In genomic region chr4:164027805-164028204, GRCh38 we compare ENCODE assay signal across 34 cellular contexts.
DNase-seq lines count a peak whose midpoint lies in the region; ATAC-seq, FAIRE-seq and TF ChIP-seq lines count a peak whose summit lies in the region.
"Had no signal": no experiment of that assay in that cellular context is flagged by ENCODE, and none has a peak within 500 bp of the region (broad histone marks: within the 10 kb centered on the region; RNA-seq: fewer than 3 reads in every experiment).

No MANE protein-coding gene starts in this region.

- H3K9me3 Mint-ChIP-seq in Caco-2 (ENCODE audit: unreplicated experiment) = peaks cover 17% of the 10 kb centered on the region

- no peak for TF ChIP-seq RAD21 in GM12878 (IDR thresholded peaks at IDR 0.05; ENCODE audit: insufficient read depth, low read depth, low read length)

- no peak for TF ChIP-seq CTCF in GM12878 (IDR thresholded peaks at IDR 0.05 in 2 of 3, conservative IDR thresholded peaks at IDR 0.05 in 1 of 3; ENCODE audit: control insufficient read depth in 2 of 3, extremely low read depth in 1 of 3, insufficient read depth in 1 of 3, low read depth in 3 of 3, low read length in 3 of 3)
- no peak for TF ChIP-seq CTCF in Caco-2 (IDR thresholded peaks at IDR 0.05; ENCODE audit: insufficient read depth in 1 of 2, low read depth in 1 of 2, low read length in 1 of 2, severe bottlenecking in 1 of 2, unreplicated experiment in 1 of 2)
- TF ChIP-seq CTCF in pancreas (IDR thresholded peaks at IDR 0.05) = no peak

- H3K4me1 Mint-ChIP-seq in Caco-2 (ENCODE audit: low read depth, unreplicated experiment) = no peaks in the 10 kb centered on the region
- H3K4me1 Mint-ChIP-seq: CD8-positive, alpha-beta memory T cell; immature natural killer cell had no signal

- no peak for FAIRE-seq in GM12878 (lab: Jason Lieb, UNC)
- no peak for FAIRE-seq in pancreas (lab: Jason Lieb, UNC)
- FAIRE-seq: GM12891, K562, TTC549 had no signal

- no peak for TF ChIP-seq EP300 in GM12878 (IDR thresholded peaks at IDR 0.05; ENCODE audit: borderline replicate concordance in 1 of 2, control insufficient read depth in 1 of 2, low read depth in 2 of 2, low read length in 2 of 2)

- in situ Hi-C loops in GM12878 (cut with MboI) = no loop called here

- no peaks in the 10 kb centered on the region for H3K79me2 ChIP-seq in GM12878 (ENCODE audit: control insufficient read depth, insufficient read depth, low read length)

- BruUV-seq in GM12878 (replicated peaks; lab: Mats Ljungman, UMichigan) (no TSS peak), Caco-2 (replicated peaks; lab: Mats Ljungman, UMichigan) (no TSS peak)

- SMC1A ChIA-PET in GM12878 (lab: Charles Lee; ENCODE audit: uncharacterized antibody, unreplicated experiment) = no interaction called here

- H3K36me3 ChIP-seq in GM12878 (ENCODE audit: control insufficient read depth in 2 of 2, insufficient read depth in 2 of 2, low read length in 1 of 2) (no peaks in the 10 kb centered on the region), Caco-2 (ENCODE audit: control insufficient read depth, insufficient read depth, low read length) (no peaks in the 10 kb centered on the region), pancreas (no peaks in the 10 kb centered on the region)
- H3K36me3 ChIP-seq: ascending aorta, BE2C, cardiac muscle cell, colonic mucosa, tibial nerve had no signal

- H3K27me3 ChIP-seq in GM12878 (replicated peaks in 1 of 2; ENCODE audit: control insufficient read depth in 2 of 2, insufficient read depth in 2 of 2, low read length in 1 of 2) (no peaks in the 10 kb centered on the region), Caco-2 (replicated peaks; ENCODE audit: control insufficient read depth, insufficient read depth, low read length) (no peaks in the 10 kb centered on the region), pancreas (no peaks in the 10 kb centered on the region)
- H3K27me3 ChIP-seq: ascending aorta, BE2C, cardiac muscle cell, colonic mucosa, tibial nerve had no signal

- H3K4me2 ChIP-seq in GM12878 (ENCODE audit: control insufficient read depth, insufficient read depth) = no peak overlapping the region

- RAD21 ChIA-PET in GM12878 (lab: Charles Lee; ENCODE audit: unreplicated experiment) = no interaction called here

- DNase-seq in GM12878 (ENCODE audit: low read depth, low spot score) = no peak
- no peak for DNase-seq in Caco-2
- DNase-seq in DMS 273 treated with DMSO at 0.1 percent for 48 hours (lab: John Stamatoyannopoulos, UW) = no peak
- no peak for DNase-seq in pancreas
- no peak for DNase-seq in cerebellum (ENCODE audit: low spot score)
- DNase-seq: ACHN; activated gamma-delta T cell treated with Interleukin-2 at 50 U/mL for 16 hours; activated T-cell treated with anti-CD3 and anti-CD28 coated beads, Interleukin-2, amount 50 U/mL, for 48 hours; BE2C; CD8-positive, alpha-beta memory T cell; colonic mucosa; effector CD4-positive, alpha-beta T cell; EL; hypothalamus; immature natural killer cell; left colon; mammary epithelial cell; NCI-H1092 treated with DMSO at 0.1 percent for 48 hours; NCI-H1930; NCI-H510A treated with DMSO at 0.1 percent for 48 hours; occipital lobe; PC-3; stimulated activated CD4-positive, alpha-beta T cell treated with anti-CD3 and anti-CD28 coated beads, Interleukin-4, amount 100 ng/mL, for 24 hours had no signal

- TF ChIP-seq POLR2A in GM12878 (IDR thresholded peaks at IDR 0.05; ENCODE audit: low read depth, low read length) = no peak

- no peaks in the 10 kb centered on the region for H3K9me3 ChIP-seq in GM12878 (replicated peaks; ENCODE audit: control insufficient read depth, insufficient read depth, low read length)
- H3K9me3 ChIP-seq in Caco-2 = no peaks in the 10 kb centered on the region
- H3K9me3 ChIP-seq in pancreas = no peaks in the 10 kb centered on the region
- H3K9me3 ChIP-seq: colonic mucosa had no signal

- no peaks in the 10 kb centered on the region for H4K20me1 ChIP-seq in GM12878 (ENCODE audit: control insufficient read depth, insufficient read depth)

- no peaks in the 10 kb centered on the region for H3K4me1 ChIP-seq in GM12878 (ENCODE audit: control insufficient read depth, insufficient read depth, low read length)
- H3K4me1 ChIP-seq in Caco-2 = no peaks in the 10 kb centered on the region
- H3K4me1 ChIP-seq in pancreas = no peaks in the 10 kb centered on the region
- H3K4me1 ChIP-seq: ascending aorta, BE2C, colonic mucosa, tibial nerve had no signal

- no peak overlapping the region for H3K27ac Mint-ChIP-seq in Caco-2 (ENCODE audit: unreplicated experiment)
- H3K27ac Mint-ChIP-seq: CD8-positive, alpha-beta memory T cell; immature natural killer cell; natural killer cell treated with Interleukin-12 subunit alpha and Interleukin-12 subunit beta and Interleukin-15 and Interleukin-18, amount 100 ng/mL, for 72 hours had no signal

- intact Hi-C loops in GM12878 (cut with micrococcal nuclease; ENCODE audit: unreplicated experiment) (no loop called here), Caco-2 (cut with micrococcal nuclease; ENCODE audit: unreplicated experiment) (no loop called here), pancreas (cut with DNase I) (no loop called here)

- H3K4me3 Mint-ChIP-seq in Caco-2 (ENCODE audit: unreplicated experiment) = no peak overlapping the region
- H3K4me3 Mint-ChIP-seq: CD8-positive, alpha-beta memory T cell; immature natural killer cell; natural killer cell treated with Interleukin-12 subunit alpha and Interleukin-12 subunit beta and Interleukin-15 and Interleukin-18, amount 100 ng/mL, for 72 hours had no signal

- no peak overlapping the region for H2AFZ ChIP-seq in GM12878 (ENCODE audit: control insufficient read depth, low read depth, low read length)

- H3K4me3 ChIP-seq in GM12878 (no peak overlapping the region), Caco-2 (ENCODE audit: low read depth, low read length) (no peak overlapping the region), pancreas (no peak overlapping the region)
- H3K4me3 ChIP-seq: ascending aorta, cardiac muscle cell, colonic mucosa, K562, tibial nerve had no signal

- peak; percentile 63 for ATAC-seq in GM18861 (IDR thresholded peaks at IDR 0.05; ENCODE audit: unreplicated experiment)
- ATAC-seq in GM21723 (IDR thresholded peaks at IDR 0.05; ENCODE audit: unreplicated experiment) = peak; percentile 57
- ATAC-seq in HG03342 (IDR thresholded peaks at IDR 0.05; ENCODE audit: unreplicated experiment) = peak; percentile 55
- peak; percentile 38; the same call in 2 of the 3 replicates for ATAC-seq in GM12878
- ATAC-seq in pancreas = no peak
- ATAC-seq: K562; left colon; natural killer cell treated with Interleukin-12 subunit alpha and Interleukin-12 subunit beta and Interleukin-15 and Interleukin-18, amount 100 ng/mL, for 72 hours; PC-3 had no signal

- no peaks in the 10 kb centered on the region for H3K36me3 Mint-ChIP-seq in Caco-2 (ENCODE audit: insufficient read depth, unreplicated experiment)
- H3K36me3 Mint-ChIP-seq: CD8-positive, alpha-beta memory T cell; immature natural killer cell; natural killer cell treated with Interleukin-12 subunit alpha and Interleukin-12 subunit beta and Interleukin-15 and Interleukin-18, amount 100 ng/mL, for 72 hours had no signal

- no peak overlapping the region for H3K9ac ChIP-seq in GM12878 (ENCODE audit: control insufficient read depth, insufficient read depth, low read length)

- no peak overlapping the region for H3K27ac ChIP-seq in GM12878 (ENCODE audit: control insufficient read depth, insufficient read depth)
- no peak overlapping the region for H3K27ac ChIP-seq in pancreas
- H3K27ac ChIP-seq: ascending aorta, cardiac muscle cell, colonic mucosa, epithelial cell of prostate, tibial nerve had no signal

- CTCF ChIA-PET in GM12878 (lab: Yijun Ruan, JAX) = no interaction called here
- CTCF ChIA-PET in Caco-2 (lab: Charles Lee) = no interaction called here

- 6% methylated on average over 1 of the region's 1 CpG for WGBS in GM12878 (ENCODE audit: insufficient coverage, insufficient replicate concordance, low lambda C conversion rate, missing lambda C conversion rate)
- 24 to 33% methylated on average over 1 of the region's 1 CpG for WGBS in pancreas, 2 donors

- no peaks in the 10 kb centered on the region for H3K27me3 Mint-ChIP-seq in Caco-2 (ENCODE audit: insufficient read depth, unreplicated experiment)
- H3K27me3 Mint-ChIP-seq: natural killer cell treated with Interleukin-12 subunit alpha and Interleukin-12 subunit beta and Interleukin-15 and Interleukin-18, amount 100 ng/mL, for 72 hours had no signal

- POLR2A ChIA-PET in GM12878 (lab: Charles Lee) = no interaction called here
- POLR2A ChIA-PET in Caco-2 (lab: Charles Lee) = no interaction called here

TF ChIP-seq in GM12878, 131 proteins besides CTCF, POLR2A, EP300 and RAD21:
- peak; percentile 37; the same call in 1 of the 2 replicates for TF ChIP-seq RUNX3 (IDR thresholded peaks at IDR 0.05; ENCODE audit: low read length)
- peak; percentile 39; the same call in 1 of the 2 replicates for TF ChIP-seq JUNB (IDR thresholded peaks at IDR 0.05)
- no peak for TF ChIP-seq YY1 (IDR thresholded peaks at IDR 0.05; ENCODE audit: low read depth, low read length)

Comparison
In these comparisons a context has a peak if more than half of its experiments do, and no peak if none do; other contexts are left out.
1. ATAC-seq: peak in GM18861 (single experiment), GM21723 (single experiment), HG03342 (single experiment) and GM12878 (single experiment); none in pancreas (0 of 4).